11 cellular contexts compared by ENCODE assay signal in genomic region chr7:155009570-155010157, GRCh38. TPM values are rescaled to one million over a fixed set of nuclear protein-coding genes. Genes with fewer than 3 reads are reported as not detected.
A peak's percentile ranks its signal among the peaks of the same experiment; 100 is the strongest.
DNase-seq lines count a peak whose midpoint lies in the region; ATAC-seq and TF ChIP-seq lines count a peak whose summit lies in the region.
"Had no signal": no experiment of that assay in that cellular context is flagged by ENCODE, and none has a peak within 500 bp of the region (broad histone marks: within the 10 kb centered on the region; RNA-seq: fewer than 3 reads in every experiment).

No MANE protein-coding gene starts in this region.

- H2AFZ ChIP-seq in KMS-11 (ENCODE audit: low read depth) = no peak overlapping the region

- no peak overlapping the region for H3K27ac ChIP-seq in KMS-11
- H3K27ac ChIP-seq: upper lobe of left lung had no signal

- H3K27me3 ChIP-seq in KMS-11 (ENCODE audit: insufficient read depth, low read depth) = no peaks in the 10 kb centered on the region
- H3K27me3 ChIP-seq: upper lobe of left lung had no signal

- H4K20me1 ChIP-seq in KMS-11 (ENCODE audit: insufficient read depth) = no peaks in the 10 kb centered on the region

- no peaks in the 10 kb centered on the region for H3K36me3 ChIP-seq in KMS-11 (ENCODE audit: insufficient read depth)
- H3K36me3 ChIP-seq: upper lobe of left lung had no signal

- H3K9ac ChIP-seq in KMS-11 = no peak overlapping the region

- H3K4me1 ChIP-seq in KMS-11 (ENCODE audit: low read depth, poor library complexity, severe bottlenecking) = peaks cover 6% of the 10 kb centered on the region

- H3K9me3 Mint-ChIP-seq in activated naive CD8-positive, alpha-beta T cell treated with anti-CD3 and anti-CD28 coated beads for 36 hours = no peaks in the 10 kb centered on the region
- H3K9me3 Mint-ChIP-seq in neural crest cell = no peaks in the 10 kb centered on the region
- H3K9me3 Mint-ChIP-seq: immature natural killer cell; T-helper 1 cell treated with Interleukin-12 subunit alpha and Interleukin-12 subunit beta and Interleukin-4 antibody, amounts not matched to agents 30 μg/mL and 1 μg/mL, for 36 hours had no signal

- ATAC-seq in Right ventricle myocardium superior (ENCODE audit: poor library complexity) = no peak

- no peak overlapping the region for H3K4me3 Mint-ChIP-seq in activated naive CD8-positive, alpha-beta T cell treated with anti-CD3 and anti-CD28 coated beads for 36 hours
- H3K4me3 Mint-ChIP-seq in neural crest cell = no peak overlapping the region
- H3K4me3 Mint-ChIP-seq: immature natural killer cell; T-helper 1 cell treated with Interleukin-12 subunit alpha and Interleukin-12 subunit beta and Interleukin-4 antibody, amounts not matched to agents 30 μg/mL and 1 μg/mL, for 36 hours had no signal

- H3K27me3 Mint-ChIP-seq in activated naive CD8-positive, alpha-beta T cell treated with anti-CD3 and anti-CD28 coated beads for 36 hours = no peaks in the 10 kb centered on the region
- no peaks in the 10 kb centered on the region for H3K27me3 Mint-ChIP-seq in neural crest cell (ENCODE audit: low read depth)

- intact Hi-C loops in Right ventricle myocardium superior (cut with DNase I) = no loop called here

- DNase-seq in DMS53 (lab: John Stamatoyannopoulos, UW) (peak; percentile 57), DMS53 treated with DMSO at 0.1 percent for 48 hours (lab: John Stamatoyannopoulos, UW; ENCODE audit: unreplicated experiment) (no peak), neural crest cell (ENCODE audit: low read depth, low spot score) (no peak), NCI-H524 treated with DMSO at 0.1 percent for 48 hours (lab: John Stamatoyannopoulos, UW) (no peak), Right ventricle myocardium superior (no peak)
- peak; percentile 5 for DNase-seq in activated naive CD8-positive, alpha-beta T cell treated with anti-CD3 and anti-CD28 coated beads for 36 hours
- no peak for DNase-seq in NK-92 treated with Interleukin-12 subunit alpha and Interleukin-12 subunit beta, amount 100 ng/mL, for 24 hours (lab: John Stamatoyannopoulos, UW)
- DNase-seq: upper lobe of left lung had no signal

- TF ChIP-seq CTCF in KMS-11 (conservative IDR thresholded peaks at IDR 0.05; ENCODE audit: low read depth, low read length) = peak; percentile 80
- TF ChIP-seq CTCF in neural crest cell (conservative IDR thresholded peaks at IDR 0.05) = peak; percentile 57

- peaks cover 12% of the 10 kb centered on the region for H3K36me3 Mint-ChIP-seq in activated naive CD8-positive, alpha-beta T cell treated with anti-CD3 and anti-CD28 coated beads for 36 hours
- peaks cover 4% of the 10 kb centered on the region for H3K36me3 Mint-ChIP-seq in neural crest cell (ENCODE audit: low read depth)

- H3K4me2 ChIP-seq in KMS-11 = no peak overlapping the region

- no peak overlapping the region for H3K27ac Mint-ChIP-seq in activated naive CD8-positive, alpha-beta T cell treated with anti-CD3 and anti-CD28 coated beads for 36 hours
- H3K27ac Mint-ChIP-seq in neural crest cell (ENCODE audit: unreplicated experiment) = no peak overlapping the region
- H3K27ac Mint-ChIP-seq: immature natural killer cell; T-helper 1 cell treated with Interleukin-12 subunit alpha and Interleukin-12 subunit beta and Interleukin-4 antibody, amounts not matched to agents 30 μg/mL and 1 μg/mL, for 36 hours had no signal

- peaks cover 5% of the 10 kb centered on the region for H3K4me1 Mint-ChIP-seq in activated naive CD8-positive, alpha-beta T cell treated with anti-CD3 and anti-CD28 coated beads for 36 hours
- peaks cover 11% of the 10 kb centered on the region for H3K4me1 Mint-ChIP-seq in neural crest cell

- H3K4me3 ChIP-seq in KMS-11 (IDR thresholded peaks at IDR 0.05; ENCODE audit: insufficient read depth, low read depth, low read length) = no peak overlapping the region
- H3K4me3 ChIP-seq: upper lobe of left lung had no signal

- peaks cover 9% of the 10 kb centered on the region; the same call in 1 of the 2 replicates for H3K79me2 ChIP-seq in KMS-11 (ENCODE audit: insufficient read depth, low read depth)

RNA-seq across cellular contexts. Expression of gene PAXIP1, which starts 6.7 kb away (rescaled TPM):
- total RNA-seq in activated naive CD8-positive, alpha-beta T cell treated with anti-CD3 and anti-CD28 coated beads for 36 hours = 10 to 100 TPM; 28.1 to 30.0 TPM
- total RNA-seq in neural crest cell = 31.1 and 32.1 TPM in 2 replicates
- 5.5 TPM for total RNA-seq in Right ventricle myocardium superior

Comparison
In these comparisons a context has a peak if more than half of its experiments do, and no peak if none do; other contexts are left out.
1. DNase-seq: peak in DMS53 (single experiment) and activated naive CD8-positive, alpha-beta T cell treated with anti-CD3 and anti-CD28 coated beads for 36 hours (single experiment); none in DMS53 treated with DMSO at 0.1 percent for 48 hours (single experiment), neural crest cell (single experiment), NK-92 treated with Interleukin-12 subunit alpha and Interleukin-12 subunit beta, amount 100 ng/mL, for 24 hours (single experiment), NCI-H524 treated with DMSO at 0.1 percent for 48 hours (single experiment) and Right ventricle myocardium superior (single experiment).